Comparison of ENCODE assay signal across 25 cellular contexts in genomic region chr2:153195342-153195741, GRCh38.
"Had no signal": no experiment of that assay in that cellular context is flagged by ENCODE, and none has a peak within 500 bp of the region (broad histone marks: within the 10 kb centered on the region; RNA-seq: fewer than 3 reads in every experiment).

No MANE protein-coding gene starts in this region.

- H3K27ac ChIP-seq: colonic mucosa, esophagus squamous epithelium, heart right ventricle, neural progenitor cell, psoas muscle, skin epidermis, thoracic aorta, tibial nerve, vagina had no signal

- H3K9ac ChIP-seq: neural progenitor cell had no signal

- FAIRE-seq: endothelial cell of umbilical vein had no signal

- H3K4me1 ChIP-seq: colonic mucosa, esophagus squamous epithelium, heart right ventricle, neural progenitor cell, psoas muscle, tibial nerve, vagina had no signal

- H3K4me2 ChIP-seq: neural progenitor cell had no signal

- H3K4me3 ChIP-seq: colonic mucosa, esophagus squamous epithelium, heart right ventricle, neural progenitor cell, psoas muscle, skin epidermis, thoracic aorta, tibial nerve, vagina had no signal

- H3K9me3 ChIP-seq: colonic mucosa, thoracic aorta, vagina had no signal

- H2AFZ ChIP-seq: neural progenitor cell had no signal

- DNase-seq: colonic mucosa; effector memory CD4-positive, alpha-beta T cell; erythroblast; esophagus squamous epithelium; foreskin melanocyte; glutamatergic neuron; heart right ventricle; hippocampal formation; immature natural killer cell; islet precursor cell; mesendoderm; midbrain; naive thymus-derived CD4-positive, alpha-beta T cell; nucleus accumbens; psoas muscle; right cardiac atrium; stimulated activated CD4-positive, alpha-beta T cell treated with anti-CD3 and anti-CD28 coated beads, Interleukin-15, amount 100 ng/mL, for 24 hours; stimulated activated CD4-positive, alpha-beta T cell treated with anti-CD3 and anti-CD28 coated beads, Interleukin-2, amount 100 ng/mL, for 48 hours; stimulated activated naive B cell treated with anti-CD40 and anti-IgM and Interleukin-4, amounts not matched to agents 10 μg/mL and 1 μg/mL and 100 μg/mL, for 72 hours had no signal

- H3K27me3 ChIP-seq: colonic mucosa, esophagus squamous epithelium, heart right ventricle, neural progenitor cell, tibial nerve, vagina had no signal

- H3K36me3 ChIP-seq: colonic mucosa, esophagus squamous epithelium, heart right ventricle, neural progenitor cell, thoracic aorta, tibial nerve, vagina had no signal
